ENCODE assay signal across 1 cellular context in the genomic region with DNA sequence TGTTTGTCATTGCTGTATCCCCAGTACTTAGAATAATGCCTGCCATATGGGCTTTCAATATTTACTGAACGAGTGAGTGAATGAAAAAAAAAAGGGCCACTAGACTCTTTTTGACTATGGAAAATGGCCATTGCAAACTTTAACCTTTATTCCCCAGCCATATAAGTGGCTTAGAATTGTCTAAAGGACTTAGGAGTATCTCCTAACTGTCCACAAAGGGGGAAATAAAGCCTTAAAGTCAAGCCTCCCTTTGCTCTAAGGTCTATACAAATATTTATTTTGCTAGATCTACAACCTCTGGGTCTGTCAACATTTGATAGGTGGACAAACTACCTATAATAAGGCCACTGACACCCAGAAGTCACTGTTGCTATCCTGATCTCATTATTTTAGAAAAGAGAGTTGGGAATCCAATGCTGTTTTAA.
A peak's percentile ranks its signal among the peaks of the same experiment; 100 is the strongest.
TF ChIP-seq lines count a peak whose summit lies in the region.

No MANE protein-coding gene starts in this region.

TF ChIP-seq in HepG2, 621 proteins besides CTCF, POLR2A, EP300 and RAD21 (continued from another document and continues in another):
- no peak for TF ChIP-seq MED13 (CRISPR knock-in tag; IDR thresholded peaks at IDR 0.05)
- TF ChIP-seq ZBTB8A (CRISPR knock-in tag; IDR thresholded peaks at IDR 0.05; ENCODE audit: borderline replicate concordance, low read depth): no peak
- no peak for TF ChIP-seq MLLT10 (CRISPR knock-in tag; IDR thresholded peaks at IDR 0.05)
- no peak for TF ChIP-seq KAT2B (IDR thresholded peaks at IDR 0.05; ENCODE audit: borderline replicate concordance, low read depth, low read length)
- TF ChIP-seq KDM1A (CRISPR knock-in tag; IDR thresholded peaks at IDR 0.05): no peak
- TF ChIP-seq SMC3 (IDR thresholded peaks at IDR 0.05; ENCODE audit: low read length): no peak
- TF ChIP-seq TFAP4 (IDR thresholded peaks at IDR 0.05; ENCODE audit: borderline replicate concordance, low read depth): no peak; the same call in 1 of the 2 replicates
- TF ChIP-seq CBFB (CRISPR knock-in tag; IDR thresholded peaks at IDR 0.05): no peak
- TF ChIP-seq POLR2G (IDR thresholded peaks at IDR 0.05; ENCODE audit: low read depth, low read length): no peak
- no peak for TF ChIP-seq ZFP37 (CRISPR knock-in tag; IDR thresholded peaks at IDR 0.05; ENCODE audit: borderline replicate concordance)
- no peak for TF ChIP-seq JUN (CRISPR knock-in tag; IDR thresholded peaks at IDR 0.05)
- no peak for TF ChIP-seq DPF2 (CRISPR knock-in tag; IDR thresholded peaks at IDR 0.05; ENCODE audit: borderline replicate concordance, low read depth)
- TF ChIP-seq TFDP1 (CRISPR knock-in tag; IDR thresholded peaks at IDR 0.05; ENCODE audit: borderline replicate concordance): no peak
- peak; percentile 97 for TF ChIP-seq RFXANK (CRISPR knock-in tag; IDR thresholded peaks at IDR 0.05)
- no peak for TF ChIP-seq ZBTB40 (IDR thresholded peaks at IDR 0.05)
- no peak; the same call in 1 of the 2 replicates for TF ChIP-seq ZBTB40 (CRISPR knock-in tag; IDR thresholded peaks at IDR 0.05)
- TF ChIP-seq DNMT1 (CRISPR knock-in tag; IDR thresholded peaks at IDR 0.05): no peak
- no peak for TF ChIP-seq PHF20 (CRISPR knock-in tag; IDR thresholded peaks at IDR 0.05)
- no peak for TF ChIP-seq ZBTB1 (CRISPR knock-in tag; IDR thresholded peaks at IDR 0.05; ENCODE audit: borderline replicate concordance)
- no peak for TF ChIP-seq HES4 (CRISPR knock-in tag; IDR thresholded peaks at IDR 0.05; ENCODE audit: borderline replicate concordance)
- TF ChIP-seq, protein P1, sequence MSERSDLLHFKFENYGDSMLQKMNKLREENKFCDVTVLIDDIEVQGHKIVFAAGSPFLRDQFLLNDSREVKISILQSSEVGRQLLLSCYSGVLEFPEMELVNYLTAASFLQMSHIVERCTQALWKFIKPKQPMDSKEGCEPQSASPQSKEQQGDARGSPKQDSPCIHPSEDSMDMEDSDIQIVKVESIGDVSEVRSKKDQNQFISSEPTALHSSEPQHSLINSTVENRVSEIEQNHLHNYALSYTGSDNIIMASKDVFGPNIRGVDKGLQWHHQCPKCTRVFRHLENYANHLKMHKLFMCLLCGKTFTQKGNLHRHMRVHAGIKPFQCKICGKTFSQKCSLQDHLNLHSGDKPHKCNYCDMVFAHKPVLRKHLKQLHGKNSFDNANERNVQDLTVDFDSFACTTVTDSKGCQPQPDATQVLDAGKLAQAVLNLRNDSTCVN (CRISPR knock-in tag; IDR thresholded peaks at IDR 0.05; ENCODE audit: borderline replicate concordance): no peak
- no peak for TF ChIP-seq NRL (CRISPR knock-in tag; IDR thresholded peaks at IDR 0.05; ENCODE audit: borderline replicate concordance)
- TF ChIP-seq ZNF589 (CRISPR knock-in tag; conservative IDR thresholded peaks at IDR 0.05): no peak
- TF ChIP-seq ZNF136 (CRISPR knock-in tag; IDR thresholded peaks at IDR 0.05; ENCODE audit: low read depth): no peak
- no peak for TF ChIP-seq TEAD2 (CRISPR knock-in tag; IDR thresholded peaks at IDR 0.05)
- no peak for TF ChIP-seq PRDM15 (CRISPR knock-in tag; IDR thresholded peaks at IDR 0.05)
- TF ChIP-seq ZNF879 (CRISPR knock-in tag; IDR thresholded peaks at IDR 0.05): no peak
- TF ChIP-seq KLF15 (CRISPR knock-in tag; IDR thresholded peaks at IDR 0.05; ENCODE audit: borderline replicate concordance): no peak
- no peak for TF ChIP-seq ZNF350 (CRISPR knock-in tag; IDR thresholded peaks at IDR 0.05; ENCODE audit: borderline replicate concordance, low read depth)
- 0 out of 2 replicates have a peak, but pooled peaks have one; percentile 41 for TF ChIP-seq MEIS2 (CRISPR knock-in tag; IDR thresholded peaks at IDR 0.05)
- TF ChIP-seq CENPT (CRISPR knock-in tag; IDR thresholded peaks at IDR 0.05; ENCODE audit: low read depth): no peak
- 0 out of 2 replicates have a peak, but pooled peaks have one; percentile 15 for TF ChIP-seq KAT8 (CRISPR knock-in tag; IDR thresholded peaks at IDR 0.05)
- TF ChIP-seq HOXA7 (CRISPR knock-in tag; IDR thresholded peaks at IDR 0.05): no peak
- no peak for TF ChIP-seq ZNF646 (CRISPR knock-in tag; IDR thresholded peaks at IDR 0.05)
- no peak for TF ChIP-seq ZFP82 (CRISPR knock-in tag; IDR thresholded peaks at IDR 0.05; ENCODE audit: borderline replicate concordance)
- no peak for TF ChIP-seq ZNF619 (CRISPR knock-in tag; IDR thresholded peaks at IDR 0.05)
- TF ChIP-seq STAG1 (CRISPR knock-in tag; IDR thresholded peaks at IDR 0.05): peak; percentile 6; the same call in 1 of the 2 replicates
- TF ChIP-seq KDM6A (CRISPR knock-in tag; IDR thresholded peaks at IDR 0.05; ENCODE audit: low read depth): peak; percentile 53
- no peak for TF ChIP-seq MXI1 (IDR thresholded peaks at IDR 0.05; ENCODE audit: borderline replicate concordance, low read depth, low read length)
